In genomic region chr4:69458184-69458826, GRCh38 we compare ENCODE assay signal across 24 cellular contexts. TPM values are rescaled to one million over a fixed set of nuclear protein-coding genes. Genes with fewer than 3 reads are reported as not detected.
"Had no signal": no experiment of that assay in that cellular context is flagged by ENCODE, and none has a peak within 500 bp of the region (broad histone marks: within the 10 kb centered on the region; RNA-seq: fewer than 3 reads in every experiment).

No MANE protein-coding gene starts in this region.

- H3K4me1 ChIP-seq: heart right ventricle, right atrium auricular region, spleen, tibial nerve, uterus had no signal

- ATAC-seq: heart right ventricle; left ventricle myocardium superior; natural killer cell; sciatic nerve; stimulated activated effector memory CD8-positive, alpha-beta T cell treated with anti-CD3 and anti-CD28 coated beads, Interleukin-12 subunit alpha, Interleukin-12 subunit beta, amount 100 ng/mL, for 72 hours; stimulated activated naive CD8-positive, alpha-beta T cell treated with anti-CD3 and anti-CD28 coated beads, Interleukin-15, amount 100 ng/mL, for 72 hours had no signal

- H3K9me3 ChIP-seq: heart right ventricle, ovary, right atrium auricular region, tibial nerve, uterus had no signal

- H3K36me3 ChIP-seq: heart right ventricle, ovary, right atrium auricular region, spleen, tibial nerve, uterus had no signal

- H3K27me3 ChIP-seq: heart right ventricle, hepatocyte, ovary, right atrium auricular region, spleen, tibial nerve, uterus had no signal

- H3K27ac ChIP-seq: heart right ventricle, hepatocyte, ovary, right atrium auricular region, skin epidermis, spleen, tibial nerve, uterus had no signal

- DNase-seq: heart right ventricle; islet precursor cell; left ventricle myocardium superior; mesendoderm; naive B cell; natural killer cell; nephron progenitor cell; ovary; spleen; stimulated activated CD4-positive, alpha-beta T cell treated with anti-CD3 and anti-CD28 coated beads, Interleukin-4, amount 100 ng/mL, for 24 hours; stimulated activated naive CD4-positive, alpha-beta T cell; stimulated activated naive CD8-positive, alpha-beta T cell treated with anti-CD3 and anti-CD28 coated beads, Interleukin-15, amount 100 ng/mL, for 72 hours; substantia nigra; uterus had no signal

- H3K4me3 ChIP-seq: heart right ventricle, hepatocyte, lung, ovary, right atrium auricular region, skin epidermis, spleen, tibial nerve, uterus had no signal

RNA-seq across cellular contexts. Expression of gene UGT2B4, which starts 37.4 kb away (rescaled TPM):
- total RNA-seq: left ventricle myocardium superior, mononuclear cell, natural killer cell, pulmonary artery endothelial cell, sciatic nerve, spleen, temporal lobe, tibial nerve, uterus had no signal
